Comparison of ENCODE assay signal across 8 cellular contexts in the genomic region with DNA sequence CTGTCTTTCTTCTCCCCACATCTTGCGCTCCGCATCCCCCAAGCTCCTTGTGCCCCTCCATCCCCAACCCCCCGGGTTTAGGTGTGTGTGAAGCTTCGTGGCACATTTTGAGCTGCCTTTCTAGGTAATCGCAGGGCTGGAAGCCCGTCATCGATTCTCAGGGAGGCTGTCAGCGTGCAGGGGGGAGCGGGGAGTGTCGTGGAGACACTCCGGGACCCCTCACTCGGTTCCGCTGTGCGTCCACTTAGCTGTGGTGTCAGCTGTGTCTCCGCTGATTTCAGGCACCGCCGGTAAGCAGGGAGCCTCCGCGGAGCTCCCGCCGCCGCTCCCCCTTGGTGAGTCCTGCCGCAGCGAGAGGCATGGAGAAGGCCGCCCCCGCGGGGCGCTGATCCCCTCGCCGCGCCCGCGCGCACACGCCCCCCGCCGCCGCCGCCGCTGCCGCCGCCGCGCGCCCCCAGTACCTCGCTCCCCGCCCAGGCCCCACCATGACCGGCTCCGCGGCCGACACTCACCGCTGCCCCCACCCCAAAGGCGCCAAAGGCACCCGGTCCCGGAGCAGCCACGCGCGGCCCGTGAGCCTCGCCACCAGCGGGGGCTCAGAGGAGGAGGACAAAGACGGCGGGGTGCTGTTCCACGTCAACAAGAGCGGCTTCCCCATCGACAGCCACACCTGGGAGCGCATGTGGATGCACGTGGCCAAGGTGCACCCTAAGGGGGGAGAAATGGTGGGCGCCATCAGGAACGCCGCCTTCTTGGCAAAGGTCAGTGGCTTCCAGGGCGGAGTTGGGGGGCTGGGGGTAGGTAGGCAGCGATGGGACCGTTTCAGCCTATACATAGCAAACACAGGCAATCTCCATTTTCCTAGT. TPM values are rescaled to one million over a fixed set of nuclear protein-coding genes. Genes with fewer than 3 reads are reported as not detected.
DNase-seq lines count a peak whose midpoint lies in the region; ATAC-seq and TF ChIP-seq lines count a peak whose summit lies in the region.

No MANE protein-coding gene starts in this region.

- H3K79me2 ChIP-seq in Loucy (ENCODE audit: insufficient read depth, low read length) = peaks cover 7% of the 10 kb centered on the region; the same call in 1 of the 2 replicates
- H3K79me2 ChIP-seq in neural cell (replicated peaks; ENCODE audit: insufficient read depth, low read length) = peaks cover 22% of the 10 kb centered on the region

- peak overlapping the region; percentile 91 for H2AFZ ChIP-seq in Loucy (ENCODE audit: low read length)
- H2AFZ ChIP-seq in neural cell (ENCODE audit: low read depth, low read length) = peak overlapping the region; percentile 89

- no peak for TF ChIP-seq RAD21 in neural cell (conservative IDR thresholded peaks at IDR 0.05)

- no peaks in the 10 kb centered on the region for H3F3A ChIP-seq in Loucy (ENCODE audit: low read depth)
- peaks cover 3% of the 10 kb centered on the region for H3F3A ChIP-seq in neural cell (ENCODE audit: insufficient read depth, low read length, poor library complexity, severe bottlenecking)

- H3K9me3 ChIP-seq in Loucy (ENCODE audit: insufficient read depth, low read depth, low read length) = no peaks in the 10 kb centered on the region
- no peaks in the 10 kb centered on the region for H3K9me3 ChIP-seq in neural cell (ENCODE audit: low read length)

- H4K20me1 ChIP-seq in Loucy (ENCODE audit: insufficient read depth, low read length, poor library complexity, severe bottlenecking) (no peaks in the 10 kb centered on the region), neural cell (ENCODE audit: insufficient read depth) (no peaks in the 10 kb centered on the region)

- H3K9ac ChIP-seq in Loucy (ENCODE audit: low read depth, low read length, poor library complexity, severe bottlenecking) (peak overlapping the region; percentile 82), neural cell (ENCODE audit: low read length) (peak overlapping the region; percentile 99)

- no peaks in the 10 kb centered on the region for H3K9me2 ChIP-seq in Loucy (replicated peaks; ENCODE audit: low read depth, low read length)
- no peaks in the 10 kb centered on the region for H3K9me2 ChIP-seq in neural cell (ENCODE audit: insufficient read depth, low read length)

- no peak overlapping the region for H3K27ac Mint-ChIP-seq in effector memory CD8-positive, alpha-beta T cell

- H3K36me3 ChIP-seq in Loucy (ENCODE audit: insufficient read depth, low read length) (no peaks in the 10 kb centered on the region), neural cell (ENCODE audit: insufficient read depth, low read length) (peaks cover 12% of the 10 kb centered on the region)

- ATAC-seq in effector memory CD8-positive, alpha-beta T cell (replicated peaks) = no peak
- no peak for ATAC-seq in HG03432 (IDR thresholded peaks at IDR 0.05; ENCODE audit: unreplicated experiment)

- no peaks in the 10 kb centered on the region for H3K9me3 Mint-ChIP-seq in effector memory CD8-positive, alpha-beta T cell

- H3K27me3 ChIP-seq in Loucy (ENCODE audit: insufficient read depth, low read length, poor library complexity, severe bottlenecking) = no peaks in the 10 kb centered on the region
- peaks cover 5% of the 10 kb centered on the region for H3K27me3 ChIP-seq in neural cell (ENCODE audit: insufficient read depth, low read depth, low read length)

- peak overlapping the region; percentile 95 for H3K27ac ChIP-seq in neural cell (ENCODE audit: low read length)

- no peak for TF ChIP-seq CTCF in Loucy (conservative IDR thresholded peaks at IDR 0.05; ENCODE audit: low read length)
- no peak for TF ChIP-seq CTCF in neural cell (IDR thresholded peaks at IDR 0.05; ENCODE audit: poor library complexity, severe bottlenecking)

- no peak for TF ChIP-seq EP300 in neural cell (conservative IDR thresholded peaks at IDR 0.05; ENCODE audit: poor library complexity, severe bottlenecking)

- peaks cover 36% of the 10 kb centered on the region for H3K4me1 ChIP-seq in Loucy (ENCODE audit: insufficient read depth, low read length, poor library complexity, severe bottlenecking)

- H3K36me3 Mint-ChIP-seq in effector memory CD8-positive, alpha-beta T cell (ENCODE audit: insufficient read depth) = no peaks in the 10 kb centered on the region

- peak overlapping the region; percentile 58 to 78 for H3K4me3 Mint-ChIP-seq in effector memory CD8-positive, alpha-beta T cell

- H3K4me1 Mint-ChIP-seq in effector memory CD8-positive, alpha-beta T cell (ENCODE audit: low read depth in 2 of 2) = peaks cover 0 to 15% of the 10 kb centered on the region in 2 donors

- peaks cover 53 to 80% of the 10 kb centered on the region in 2 donors for H3K27me3 Mint-ChIP-seq in effector memory CD8-positive, alpha-beta T cell

- peak; percentile 7 for DNase-seq in NCI-H1436 (lab: John Stamatoyannopoulos, UW)
- DNase-seq in NCI-H1436 treated with DMSO at 0.1 percent for 48 hours (lab: John Stamatoyannopoulos, UW) = no peak
- DNase-seq in effector memory CD8-positive, alpha-beta T cell = no peak
- DNase-seq in HT-29 (ENCODE audit: low spot score) = no peak
- no peak for DNase-seq in NCI-H2081 (lab: John Stamatoyannopoulos, UW)

- H3K4me3 ChIP-seq in Loucy (ENCODE audit: low read length, poor library complexity, severe bottlenecking) = peak overlapping the region; percentile 87
- peak overlapping the region; percentile 94 for H3K4me3 ChIP-seq in neural cell (ENCODE audit: low read length)

- H3K4me2 ChIP-seq in Loucy (ENCODE audit: low read depth, low read length, poor library complexity, severe bottlenecking) (peak overlapping the region; percentile 97), neural cell (ENCODE audit: low read length) (peak overlapping the region; percentile 73)

TF ChIP-seq in neural cell, 6 proteins besides CTCF, POLR2A, EP300 and RAD21:
- peak; percentile 76 for TF ChIP-seq MXI1 (conservative IDR thresholded peaks at IDR 0.05; ENCODE audit: poor library complexity, severe bottlenecking)
- TF ChIP-seq, protein P1, sequence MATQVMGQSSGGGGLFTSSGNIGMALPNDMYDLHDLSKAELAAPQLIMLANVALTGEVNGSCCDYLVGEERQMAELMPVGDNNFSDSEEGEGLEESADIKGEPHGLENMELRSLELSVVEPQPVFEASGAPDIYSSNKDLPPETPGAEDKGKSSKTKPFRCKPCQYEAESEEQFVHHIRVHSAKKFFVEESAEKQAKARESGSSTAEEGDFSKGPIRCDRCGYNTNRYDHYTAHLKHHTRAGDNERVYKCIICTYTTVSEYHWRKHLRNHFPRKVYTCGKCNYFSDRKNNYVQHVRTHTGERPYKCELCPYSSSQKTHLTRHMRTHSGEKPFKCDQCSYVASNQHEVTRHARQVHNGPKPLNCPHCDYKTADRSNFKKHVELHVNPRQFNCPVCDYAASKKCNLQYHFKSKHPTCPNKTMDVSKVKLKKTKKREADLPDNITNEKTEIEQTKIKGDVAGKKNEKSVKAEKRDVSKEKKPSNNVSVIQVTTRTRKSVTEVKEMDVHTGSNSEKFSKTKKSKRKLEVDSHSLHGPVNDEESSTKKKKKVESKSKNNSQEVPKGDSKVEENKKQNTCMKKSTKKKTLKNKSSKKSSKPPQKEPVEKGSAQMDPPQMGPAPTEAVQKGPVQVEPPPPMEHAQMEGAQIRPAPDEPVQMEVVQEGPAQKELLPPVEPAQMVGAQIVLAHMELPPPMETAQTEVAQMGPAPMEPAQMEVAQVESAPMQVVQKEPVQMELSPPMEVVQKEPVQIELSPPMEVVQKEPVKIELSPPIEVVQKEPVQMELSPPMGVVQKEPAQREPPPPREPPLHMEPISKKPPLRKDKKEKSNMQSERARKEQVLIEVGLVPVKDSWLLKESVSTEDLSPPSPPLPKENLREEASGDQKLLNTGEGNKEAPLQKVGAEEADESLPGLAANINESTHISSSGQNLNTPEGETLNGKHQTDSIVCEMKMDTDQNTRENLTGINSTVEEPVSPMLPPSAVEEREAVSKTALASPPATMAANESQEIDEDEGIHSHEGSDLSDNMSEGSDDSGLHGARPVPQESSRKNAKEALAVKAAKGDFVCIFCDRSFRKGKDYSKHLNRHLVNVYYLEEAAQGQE (IDR thresholded peaks at IDR 0.05; ENCODE audit: borderline replicate concordance) = no peak
- peak; percentile 49 for TF ChIP-seq POLR2AphosphoS5 (IDR thresholded peaks at IDR 0.05)

RNA-seq across cellular contexts. Expression of a gene that starts 0.9 kb away (rescaled TPM):
- polyA plus RNA-seq in neural cell = 65.2 and 69.5 TPM in 2 replicates
- polyA minus RNA-seq in neural cell = 84.5 and 106 TPM in 2 replicates
- 0.55 and 2.9 TPM in 2 replicates for total RNA-seq in HT-29 (2014; rRNA removed; shearing (Covaris generic))
